In genomic region chr9:130696139-130696650, GRCh38 we compare ENCODE assay signal across 23 cellular contexts. TPM values are rescaled to one million over a fixed set of nuclear protein-coding genes. Genes with fewer than 3 reads are reported as not detected.
DNase-seq lines count a peak whose midpoint lies in the region; ATAC-seq and TF ChIP-seq lines count a peak whose summit lies in the region.
"Had no signal": no experiment of that assay in that cellular context is flagged by ENCODE, and none has a peak within 500 bp of the region (broad histone marks: within the 10 kb centered on the region; RNA-seq: fewer than 3 reads in every experiment).

No MANE protein-coding gene starts in this region.

- H3K9me3 ChIP-seq in WERI-Rb-1 (ENCODE audit: severe bottlenecking) = no peaks in the 10 kb centered on the region
- H3K9me3 ChIP-seq: adrenal gland, Caco-2, esophagus muscularis mucosa, psoas muscle had no signal

- peaks cover 36% of the 10 kb centered on the region for H3K4me1 Mint-ChIP-seq in T-helper 2 cell treated with Interferon-gamma antibody and Interleukin-4, amounts not matched to agents 5 μg/mL and 100 μg/mL, for 36 hours (ENCODE audit: low read depth)
- H3K4me1 Mint-ChIP-seq in GM23338 (peaks cover 40% of the 10 kb centered on the region), nephron progenitor cell (peaks cover 62% of the 10 kb centered on the region)

- DNase-seq in T-helper 2 cell treated with Interferon-gamma antibody and Interleukin-4, amounts not matched to agents 5 μg/mL and 100 μg/mL, for 36 hours (ENCODE audit: low spot score) = no peak
- DNase-seq in T-helper 2 cell (no peak), GM23338 (ENCODE audit: low spot score) (no peak), WERI-Rb-1 (peak; percentile 64), nephron progenitor cell (no peak), DMS 273 (lab: John Stamatoyannopoulos, UW; ENCODE audit: unreplicated experiment) (no peak), NCI-H2227 (lab: John Stamatoyannopoulos, UW; ENCODE audit: unreplicated experiment) (no peak)
- DNase-seq: activated CD4-positive, alpha-beta T cell treated with anti-CD3 and anti-CD28 coated beads for 4 hours; activated CD8-positive, alpha-beta memory T cell treated with anti-CD3 and anti-CD28 coated beads, Interleukin-2, amount 10 ng/mL, durations not matched to agents 7 days and 5 days; activated effector memory CD4-positive, alpha-beta T cell treated with Interleukin-2 at 50 U/mL for 16 hours; adrenal gland; Caco-2; effector memory CD4-positive, alpha-beta T cell; GOT3; left ventricle myocardium superior; NCI-H2171; psoas muscle; SHP77; SW 1271 had no signal

- H3K4me3 ChIP-seq in GM23338 (no peak overlapping the region), WERI-Rb-1 (ENCODE audit: low read depth, low read length) (no peak overlapping the region)
- H3K4me3 ChIP-seq: adrenal gland, esophagus muscularis mucosa, hepatocyte, psoas muscle had no signal

- ATAC-seq in GM23338 (no peak), HG03135 (IDR thresholded peaks at IDR 0.05; ENCODE audit: unreplicated experiment) (no peak)
- ATAC-seq: activated CD8-positive, alpha-beta memory T cell treated with anti-CD3 and anti-CD28 coated beads, Interleukin-2, amount 10 ng/mL, durations not matched to agents 7 days and 5 days; left ventricle myocardium superior; psoas muscle had no signal

- H3K27me3 ChIP-seq in GM23338 (ENCODE audit: insufficient read depth) (no peaks in the 10 kb centered on the region), WERI-Rb-1 (ENCODE audit: insufficient read depth, low read depth, severe bottlenecking) (no peaks in the 10 kb centered on the region)
- H3K27me3 ChIP-seq: adrenal gland, esophagus muscularis mucosa, hepatocyte had no signal

- TF ChIP-seq CTCF in GM23338 (conservative IDR thresholded peaks at IDR 0.05; ENCODE audit: low read depth in 2 of 2) (no peak), WERI-Rb-1 (IDR thresholded peaks at IDR 0.05; ENCODE audit: low read depth, low read length) (no peak), nephron progenitor cell (IDR thresholded peaks at IDR 0.05) (no peak)

- H3K27ac Mint-ChIP-seq in T-helper 2 cell treated with Interferon-gamma antibody and Interleukin-4, amounts not matched to agents 5 μg/mL and 100 μg/mL, for 36 hours = peak overlapping the region; percentile 10
- no peak overlapping the region for H3K27ac Mint-ChIP-seq in GM23338
- no peak overlapping the region for H3K27ac Mint-ChIP-seq in nephron progenitor cell
- H3K27ac Mint-ChIP-seq: activated CD8-positive, alpha-beta memory T cell treated with anti-CD3 and anti-CD28 coated beads, Interleukin-2, amount 10 ng/mL, durations not matched to agents 7 days and 5 days had no signal

- H3K36me3 ChIP-seq in GM23338 (ENCODE audit: insufficient read depth) = peaks cover 48% of the 10 kb centered on the region
- peaks cover 70% of the 10 kb centered on the region for H3K36me3 ChIP-seq in WERI-Rb-1

- H3F3A ChIP-seq in GM23338 (replicated peaks; ENCODE audit: low read depth) = peaks cover 32% of the 10 kb centered on the region; the same call in 1 of the 2 replicates

- H3K9me3 Mint-ChIP-seq in T-helper 2 cell treated with Interferon-gamma antibody and Interleukin-4, amounts not matched to agents 5 μg/mL and 100 μg/mL, for 36 hours = no peaks in the 10 kb centered on the region
- H3K9me3 Mint-ChIP-seq in GM23338 (no peaks in the 10 kb centered on the region), nephron progenitor cell (no peaks in the 10 kb centered on the region)

- no peak overlapping the region for H2AFZ ChIP-seq in GM23338
- H2AFZ ChIP-seq: hepatocyte had no signal

- peak overlapping the region; percentile 95 for H3K4me3 Mint-ChIP-seq in T-helper 2 cell treated with Interferon-gamma antibody and Interleukin-4, amounts not matched to agents 5 μg/mL and 100 μg/mL, for 36 hours
- H3K4me3 Mint-ChIP-seq in GM23338 (peak overlapping the region; percentile 97; the same call in 1 of the 3 replicates), nephron progenitor cell (peak overlapping the region; percentile 97)

- H3K27me3 Mint-ChIP-seq in T-helper 2 cell treated with Interferon-gamma antibody and Interleukin-4, amounts not matched to agents 5 μg/mL and 100 μg/mL, for 36 hours (ENCODE audit: low read depth) = no peaks in the 10 kb centered on the region
- H3K27me3 Mint-ChIP-seq in GM23338 (ENCODE audit: insufficient read depth, low read depth, poor library complexity) = peaks cover 17% of the 10 kb centered on the region
- peaks cover 3% of the 10 kb centered on the region for H3K27me3 Mint-ChIP-seq in nephron progenitor cell (ENCODE audit: low read depth, poor library complexity)
- H3K27me3 Mint-ChIP-seq: activated CD8-positive, alpha-beta memory T cell treated with anti-CD3 and anti-CD28 coated beads, Interleukin-2, amount 10 ng/mL, durations not matched to agents 7 days and 5 days had no signal

- H3K27ac ChIP-seq in GM23338 (ENCODE audit: low read depth) (0 out of 2 replicates have a peak overlapping the region, but pooled peaks have one; percentile 26), WERI-Rb-1 (no peak overlapping the region)
- H3K27ac ChIP-seq: 22Rv1, adrenal gland, esophagus muscularis mucosa, hepatocyte, psoas muscle had no signal

- no peak overlapping the region for H3K4me2 ChIP-seq in GM23338
- H3K4me2 ChIP-seq: hepatocyte had no signal

- H3K36me3 Mint-ChIP-seq in T-helper 2 cell treated with Interferon-gamma antibody and Interleukin-4, amounts not matched to agents 5 μg/mL and 100 μg/mL, for 36 hours (ENCODE audit: low read depth) = peaks cover 44% of the 10 kb centered on the region
- H3K36me3 Mint-ChIP-seq in GM23338 (ENCODE audit: low read depth) = peaks cover 61% of the 10 kb centered on the region
- H3K36me3 Mint-ChIP-seq in nephron progenitor cell (ENCODE audit: low read depth) = peaks cover 44% of the 10 kb centered on the region

- H3K79me2 ChIP-seq in GM23338 (replicated peaks; ENCODE audit: insufficient read depth) = peaks cover 55% of the 10 kb centered on the region

- peaks cover 15% of the 10 kb centered on the region for H3K4me1 ChIP-seq in GM23338 (ENCODE audit: insufficient read depth)

- H3K9me2 ChIP-seq in GM23338 (ENCODE audit: insufficient read depth) = no peaks in the 10 kb centered on the region

- H4K20me1 ChIP-seq in GM23338 (replicated peaks; ENCODE audit: insufficient read depth) = peaks cover 39% of the 10 kb centered on the region

TF ChIP-seq in GM23338, 12 proteins besides CTCF, POLR2A, EP300 and RAD21:
- no peak for TF ChIP-seq NANOG (IDR thresholded peaks at IDR 0.05; ENCODE audit: borderline replicate concordance)

RNA-seq across cellular contexts. Expression of gene EXOSC2, which starts 2.6 kb away (rescaled TPM):
- 77.7 and 80.3 TPM in 2 replicates for total RNA-seq in GM23338 (2014; rRNA removed; shearing (Covaris generic))
- 35.1 and 37.6 TPM in 2 replicates for polyA plus RNA-seq in GM23338 (2016; fragmentation: Nextera tagmentation; extraction: Ambion mirVana)

RNA-seq across cellular contexts. Expression of gene PRDM12, which starts 31.8 kb away (rescaled TPM):
- total RNA-seq in GM23338 (2014; rRNA removed; shearing (Covaris generic)) = 0.78 TPM in 1 of 2 replicates, not detected in the other
- 0.11 and 0.14 TPM in 2 replicates for polyA plus RNA-seq in GM23338 (2016; fragmentation: Nextera tagmentation; extraction: Ambion mirVana)
- total RNA-seq: esophagus muscularis mucosa, hepatocyte, left ventricle myocardium superior, psoas muscle had no signal
- polyA plus RNA-seq: hepatocyte had no signal
